In the genomic region with DNA sequence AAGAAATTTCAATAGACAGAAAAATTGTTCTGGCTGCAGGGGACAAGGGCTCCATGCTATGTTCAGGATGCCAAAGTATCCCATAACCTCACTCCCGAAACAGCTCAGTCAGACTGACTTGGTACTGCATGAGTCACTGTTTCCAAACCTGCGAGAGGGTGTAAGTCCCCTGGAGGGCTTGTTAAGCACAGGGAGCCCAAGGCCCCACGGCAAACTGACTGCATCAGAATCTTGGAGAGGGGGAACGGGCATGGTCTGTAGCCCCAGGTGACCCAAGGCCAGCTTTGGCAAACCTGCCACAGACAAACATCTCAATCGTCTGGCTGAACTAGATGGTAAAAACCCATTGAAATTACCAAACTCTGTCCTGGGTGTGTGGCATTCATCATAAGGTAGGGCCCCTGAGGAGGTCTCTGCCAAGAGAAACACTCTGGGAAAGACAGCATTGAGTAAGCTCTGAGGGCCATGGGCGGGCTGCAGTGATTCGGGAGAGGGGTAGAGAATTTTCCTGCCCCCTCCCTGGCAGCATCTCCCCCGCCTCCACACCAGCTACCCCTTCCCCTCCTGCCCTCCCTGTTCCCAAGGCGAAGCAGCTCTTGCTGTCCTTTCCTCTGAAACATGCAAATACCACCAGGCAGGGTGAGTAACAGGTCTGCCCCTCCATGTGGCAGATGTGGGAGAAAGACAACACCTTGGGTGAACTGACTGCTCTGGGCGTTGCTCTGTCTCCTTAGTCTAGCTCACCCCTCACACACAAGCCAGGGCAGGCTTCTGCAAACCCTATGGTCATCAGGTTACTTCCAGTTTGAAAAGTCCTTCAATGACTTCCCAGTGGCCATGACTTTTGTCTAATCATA, we compare ENCODE assay signal across 15 cellular contexts.
DNase-seq lines count a peak whose midpoint lies in the region; ATAC-seq and TF ChIP-seq lines count a peak whose summit lies in the region.
"Had no signal": no experiment of that assay in that cellular context is flagged by ENCODE, and none has a peak within 500 bp of the region (broad histone marks: within the 10 kb centered on the region; RNA-seq: fewer than 3 reads in every experiment).

No MANE protein-coding gene starts in this region.

- POLR2A ChIA-PET in activated CD4-positive, alpha-beta memory T cell treated with anti-CD3 and anti-CD28 coated beads, Interleukin-2, amount 10 ng/mL, durations not matched to agents 7 days and 5 days (lab: Charles Lee) = no interaction called here

- CTCF ChIA-PET in activated CD4-positive, alpha-beta memory T cell treated with anti-CD3 and anti-CD28 coated beads, Interleukin-2, amount 10 ng/mL, durations not matched to agents 7 days and 5 days (lab: Charles Lee) = no interaction called here

- H3K4me3 Mint-ChIP-seq in osteocyte (ENCODE audit: unreplicated experiment) = no peak overlapping the region
- H3K4me3 Mint-ChIP-seq in activated CD4-positive, alpha-beta memory T cell treated with anti-CD3 and anti-CD28 coated beads, Interleukin-2, amount 10 ng/mL, durations not matched to agents 7 days and 5 days = no peak overlapping the region
- H3K4me3 Mint-ChIP-seq: nephron; stimulated activated memory B cell treated with anti-CD40 and anti-IgM and Interleukin-4, amounts not matched to agents 10 μg/mL and 1 μg/mL and 100 μg/mL, for 72 hours had no signal

- H3K27me3 Mint-ChIP-seq in osteocyte (ENCODE audit: unreplicated experiment) = no peaks in the 10 kb centered on the region
- H3K27me3 Mint-ChIP-seq in activated CD4-positive, alpha-beta memory T cell treated with anti-CD3 and anti-CD28 coated beads, Interleukin-2, amount 10 ng/mL, durations not matched to agents 7 days and 5 days = peaks cover 5% of the 10 kb centered on the region

- H3K27ac Mint-ChIP-seq in osteocyte (ENCODE audit: unreplicated experiment) = peak overlapping the region; percentile 94
- H3K27ac Mint-ChIP-seq in activated CD4-positive, alpha-beta memory T cell treated with anti-CD3 and anti-CD28 coated beads, Interleukin-2, amount 10 ng/mL, durations not matched to agents 7 days and 5 days = no peak overlapping the region
- H3K27ac Mint-ChIP-seq: nephron; stimulated activated memory B cell treated with anti-CD40 and anti-IgM and Interleukin-4, amounts not matched to agents 10 μg/mL and 1 μg/mL and 100 μg/mL, for 72 hours had no signal

- DNase-seq in EL (peak; percentile 89), NCI-H526 (lab: John Stamatoyannopoulos, UW) (peak; percentile 29 to 60), dedifferentiated amniotic fluid mesenchymal stem cell (ENCODE audit: extremely low spot score) (peak; percentile 80), osteocyte (ENCODE audit: extremely low spot score, unreplicated experiment) (no peak), caudate nucleus (lab: John Stamatoyannopoulos, UW) (no peak), head of caudate nucleus (no peak)
- no peak for DNase-seq in activated CD4-positive, alpha-beta memory T cell treated with anti-CD3 and anti-CD28 coated beads, Interleukin-2, amount 10 ng/mL, durations not matched to agents 7 days and 5 days
- DNase-seq: activated CD4-positive, CD25-positive, alpha-beta regulatory T cell treated with anti-CD3 and anti-CD28 coated beads, Interleukin-2, amount 50 U/mL, for 72 hours; activated effector memory CD4-positive, alpha-beta T cell treated with anti-CD3 and anti-CD28 coated beads, Interleukin-2, amount 50 U/mL, for 16 hours; Calu3; KG1; SHP77 treated with DMSO at 0.1 percent for 48 hours had no signal

- intact Hi-C loops in head of caudate nucleus (cut with DNase I) = no loop called here

- TF ChIP-seq CTCF in osteocyte (IDR thresholded peaks at IDR 0.05) = no peak

- ATAC-seq in HG03354 (IDR thresholded peaks at IDR 0.05; ENCODE audit: poor library complexity, severe bottlenecking, unreplicated experiment) = no peak
- ATAC-seq: stimulated activated memory B cell treated with anti-CD40 and anti-IgM and Interleukin-4, amounts not matched to agents 10 μg/mL and 1 μg/mL and 100 μg/mL, for 72 hours had no signal

- H3K36me3 Mint-ChIP-seq in osteocyte (ENCODE audit: unreplicated experiment) = no peaks in the 10 kb centered on the region
- no peaks in the 10 kb centered on the region for H3K36me3 Mint-ChIP-seq in activated CD4-positive, alpha-beta memory T cell treated with anti-CD3 and anti-CD28 coated beads, Interleukin-2, amount 10 ng/mL, durations not matched to agents 7 days and 5 days (ENCODE audit: low read depth)
- H3K36me3 Mint-ChIP-seq: stimulated activated memory B cell treated with anti-CD40 and anti-IgM and Interleukin-4, amounts not matched to agents 10 μg/mL and 1 μg/mL and 100 μg/mL, for 72 hours had no signal

- peaks cover 50% of the 10 kb centered on the region for H3K4me1 Mint-ChIP-seq in osteocyte (ENCODE audit: unreplicated experiment)
- no peaks in the 10 kb centered on the region for H3K4me1 Mint-ChIP-seq in activated CD4-positive, alpha-beta memory T cell treated with anti-CD3 and anti-CD28 coated beads, Interleukin-2, amount 10 ng/mL, durations not matched to agents 7 days and 5 days
- H3K4me1 Mint-ChIP-seq: stimulated activated memory B cell treated with anti-CD40 and anti-IgM and Interleukin-4, amounts not matched to agents 10 μg/mL and 1 μg/mL and 100 μg/mL, for 72 hours had no signal

- H3K9me3 Mint-ChIP-seq in osteocyte (ENCODE audit: unreplicated experiment) = no peaks in the 10 kb centered on the region
- no peaks in the 10 kb centered on the region for H3K9me3 Mint-ChIP-seq in activated CD4-positive, alpha-beta memory T cell treated with anti-CD3 and anti-CD28 coated beads, Interleukin-2, amount 10 ng/mL, durations not matched to agents 7 days and 5 days
- H3K9me3 Mint-ChIP-seq: stimulated activated memory B cell treated with anti-CD40 and anti-IgM and Interleukin-4, amounts not matched to agents 10 μg/mL and 1 μg/mL and 100 μg/mL, for 72 hours had no signal

- no peak overlapping the region for H3K27ac ChIP-seq in caudate nucleus (ENCODE audit: low read depth, low read length)

Comparison
In these comparisons a context has a peak if more than half of its experiments do, and no peak if none do; other contexts are left out.
1. DNase-seq: peak in EL (single experiment), NCI-H526 (2 of 2) and dedifferentiated amniotic fluid mesenchymal stem cell (single experiment); none in osteocyte (single experiment), caudate nucleus (0 of 61), head of caudate nucleus (0 of 42) and activated CD4-positive, alpha-beta memory T cell treated with anti-CD3 and anti-CD28 coated beads, Interleukin-2, amount 10 ng/mL, durations not matched to agents 7 days and 5 days (single experiment).